1 cellular context compared by ENCODE assay signal in the genomic region with DNA sequence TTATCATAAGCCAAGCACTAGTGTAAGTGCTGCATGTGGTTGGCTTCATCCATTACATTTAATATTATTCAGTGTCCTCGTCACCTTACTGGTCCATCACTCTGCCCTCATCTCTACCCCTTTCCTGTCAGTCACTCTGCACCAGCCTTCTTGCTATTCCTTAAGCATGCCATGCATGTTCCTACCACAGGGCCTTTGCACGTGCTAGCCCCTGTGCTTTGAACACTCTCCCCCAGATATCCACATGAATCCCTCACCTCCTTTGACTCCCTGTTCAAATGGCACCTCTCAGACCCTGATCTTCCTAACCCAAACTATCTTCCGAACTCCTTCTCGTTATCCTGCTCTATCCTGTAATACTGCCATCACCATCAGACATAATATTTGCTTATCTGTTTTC.
TF ChIP-seq lines count a peak whose summit lies in the region.

No MANE protein-coding gene starts in this region.

TF ChIP-seq in H1, 55 proteins besides CTCF, POLR2A, EP300 and RAD21:
- TF ChIP-seq MAFK (IDR thresholded peaks at IDR 0.05; ENCODE audit: low read depth, low read length) (no peak), CTBP2 (IDR thresholded peaks at IDR 0.05; ENCODE audit: borderline replicate concordance, insufficient read depth, insufficient read length, low read length) (no peak), RFX5 (IDR thresholded peaks at IDR 0.05; ENCODE audit: borderline replicate concordance, low read depth, low read length) (no peak), TBP (IDR thresholded peaks at IDR 0.05; ENCODE audit: low read depth, low read length) (no peak), HDAC2 (IDR thresholded peaks at IDR 0.05; ENCODE audit: borderline replicate concordance in 1 of 2, low read depth in 2 of 2, low read length in 2 of 2) (0 out of 4 replicates have a peak, but pooled peaks of 1 of the 2 experiments have one; percentile 41), KDM1A (IDR thresholded peaks at IDR 0.05; ENCODE audit: borderline replicate concordance, low read length) (peak; percentile 81; the same call in 1 of the 2 replicates), SRF (IDR thresholded peaks at IDR 0.05; ENCODE audit: low read depth, low read length) (no peak), SP4 (IDR thresholded peaks at IDR 0.05; ENCODE audit: low read length) (no peak), SUZ12 (IDR thresholded peaks at IDR 0.05; ENCODE audit: low read length) (no peak), POLR2AphosphoS5 (IDR thresholded peaks at IDR 0.05; ENCODE audit: low read depth, low read length) (no peak)
